In genomic region chr2:105438104-105438929, GRCh38 we compare ENCODE assay signal across 10 cellular contexts. TPM values are rescaled to one million over a fixed set of nuclear protein-coding genes. Genes with fewer than 3 reads are reported as not detected.
DNase-seq lines count a peak whose midpoint lies in the region; ATAC-seq and TF ChIP-seq lines count a peak whose summit lies in the region.
"Had no signal": no experiment of that assay in that cellular context is flagged by ENCODE, and none has a peak within 500 bp of the region (broad histone marks: within the 10 kb centered on the region; RNA-seq: fewer than 3 reads in every experiment).

No MANE protein-coding gene starts in this region.

- H3K4me3 Mint-ChIP-seq in HFFc6 (peak overlapping the region; percentile 71), endothelial cell (ENCODE audit: unreplicated experiment) (no peak overlapping the region)

- H4K20me1 ChIP-seq in SK-N-SH (ENCODE audit: insufficient read depth) = no peaks in the 10 kb centered on the region

- intact Hi-C loops in right cardiac atrium (cut with DNase I) = loop anchor here in 1 of 4 donors (10.0 kb wide), 1 partner anchor 54 kb away; no protein-coding TSS in a partner anchor

- CTCF ChIA-PET in SK-N-SH (lab: Yijun Ruan, JAX) = interaction anchor here (0.7 to 2.6 kb wide), 14 partner anchors 9 to 84 kb away, joined by 3 to 10 read pairs (median 3); partner anchors contain the start of gene FHL2

- WGBS in SK-N-SH (ENCODE audit: low lambda C conversion rate) = 37% methylated on average over 10 of the region's 10 CpGs
- 19% methylated on average over 10 of the region's 10 CpGs for WGBS in right cardiac atrium

- H3K27ac ChIP-seq in SK-N-SH (ENCODE audit: low read depth in 2 of 2, low read length in 1 of 2) (peak overlapping the region in 1 of 2 experiments; percentile 95; a peak in 2 of 4 replicates), right cardiac atrium (ENCODE audit: low read length) (peak overlapping the region; percentile 87), skeletal muscle tissue (ENCODE audit: low read depth, low read length) (peak overlapping the region; percentile 77)

- no peaks in the 10 kb centered on the region for H3K79me2 ChIP-seq in SK-N-SH (ENCODE audit: insufficient read depth)

- no peak overlapping the region for H2AFZ ChIP-seq in SK-N-SH (ENCODE audit: low read depth)

- H3K27ac Mint-ChIP-seq in HFFc6 = peak overlapping the region; percentile 40
- no peak overlapping the region for H3K27ac Mint-ChIP-seq in endothelial cell (ENCODE audit: unreplicated experiment)

- DNase-seq in HFFc6 (no peak), SK-N-SH (peak; percentile 83), right cardiac atrium (peak; percentile 64 to 88 (median 86)), NCI-H446 treated with DMSO at 0.1 percent for 48 hours (lab: John Stamatoyannopoulos, UW) (no peak), endothelial cell (ENCODE audit: low spot score) (no peak), NOMO-1 treated with dmso at 0.1 percent for 144 hours (lab: John Stamatoyannopoulos, UW; ENCODE audit: unreplicated experiment) (no peak)
- DNase-seq in activated naive CD4-positive, alpha-beta T cell treated with Interleukin-2 at 50 U/mL for 16 hours = no peak
- DNase-seq: GOT3; stimulated activated CD8-positive, alpha-beta memory T cell treated with anti-CD3 and anti-CD28 coated beads, Interleukin-4, amount 100 ng/mL, for 48 hours had no signal

- H3F3A ChIP-seq in SK-N-SH (replicated peaks; ENCODE audit: insufficient read depth) = peaks cover 7% of the 10 kb centered on the region

- H3K36me3 Mint-ChIP-seq in HFFc6 (ENCODE audit: low read depth) = no peaks in the 10 kb centered on the region
- H3K36me3 Mint-ChIP-seq in endothelial cell (ENCODE audit: low read depth, unreplicated experiment) = no peaks in the 10 kb centered on the region

- TF ChIP-seq EP300 in SK-N-SH (IDR thresholded peaks at IDR 0.05; ENCODE audit: borderline replicate concordance in 1 of 2, low read depth in 1 of 2, low read length in 1 of 2) = peak in 1 of 2 experiments; percentile 83; a peak in 1 of 4 replicates

- H3K36me3 ChIP-seq in SK-N-SH (replicated peaks in 1 of 2; ENCODE audit: control insufficient read depth in 1 of 2, insufficient read depth in 2 of 2, low read length in 1 of 2) (no peaks in the 10 kb centered on the region), skeletal muscle tissue (ENCODE audit: control insufficient read depth in 3 of 3, insufficient read depth in 3 of 3, low read length in 3 of 3) (no peaks in the 10 kb centered on the region)

- H3K4me1 ChIP-seq in SK-N-SH (ENCODE audit: control insufficient read depth in 1 of 2, insufficient read depth in 2 of 2, low read depth in 1 of 2, low read length in 1 of 2) = peaks cover 0 to 17% of the 10 kb centered on the region in 2 experiments; a peak in 2 of 4 replicates
- no peaks in the 10 kb centered on the region for H3K4me1 ChIP-seq in right cardiac atrium (ENCODE audit: control insufficient read depth, insufficient read depth, low read length)
- peaks cover 15 to 21% (median 17%) of the 10 kb centered on the region in 3 donors for H3K4me1 ChIP-seq in skeletal muscle tissue (ENCODE audit: control insufficient read depth in 3 of 3, insufficient read depth in 3 of 3, low read length in 3 of 3)

- peak overlapping the region; percentile 65 for H3K4me2 ChIP-seq in SK-N-SH

- H3K27me3 Mint-ChIP-seq in HFFc6 (ENCODE audit: insufficient read depth) (peaks cover 7% of the 10 kb centered on the region), endothelial cell (ENCODE audit: unreplicated experiment) (no peaks in the 10 kb centered on the region)

- H3K9me3 Mint-ChIP-seq in HFFc6 (no peaks in the 10 kb centered on the region), endothelial cell (ENCODE audit: unreplicated experiment) (no peaks in the 10 kb centered on the region)

- H3K9ac ChIP-seq in SK-N-SH (no peak overlapping the region), skeletal muscle tissue (ENCODE audit: low read depth in 1 of 3, low read length in 3 of 3) (peak overlapping the region; percentile 27 to 60 (median 55))

- POLR2A ChIA-PET in SK-N-SH (lab: Yijun Ruan, JAX) = interaction anchor here (0.9 to 1.8 kb wide), 6 partner anchors 10 to 80 kb away, joined by 4 to 12 read pairs (median 6); partner anchors contain the start of gene FHL2

- peak; percentile 88 to 92 for ATAC-seq in right cardiac atrium

- H3K4me3 ChIP-seq in SK-N-SH (ENCODE audit: low read depth in 2 of 2, low read length in 1 of 2) = peak overlapping the region; percentile 11 to 17; a peak in 2 of 4 replicates
- peak overlapping the region; percentile 65 for H3K4me3 ChIP-seq in right cardiac atrium (ENCODE audit: low read length)
- H3K4me3 ChIP-seq in skeletal muscle tissue (ENCODE audit: low read length in 3 of 3) = peak overlapping the region; percentile 50 to 86 (median 52)

- TF ChIP-seq RAD21 in SK-N-SH (IDR thresholded peaks at IDR 0.05; ENCODE audit: low read length) = no peak

- H3K4me1 Mint-ChIP-seq in HFFc6 (ENCODE audit: low read depth) = peaks cover 25% of the 10 kb centered on the region
- no peaks in the 10 kb centered on the region for H3K4me1 Mint-ChIP-seq in endothelial cell (ENCODE audit: unreplicated experiment)

- H3K27me3 ChIP-seq in SK-N-SH (ENCODE audit: insufficient read depth) (0 out of 2 replicates have a peak, but pooled peaks cover 4% of the 10 kb centered on the region), right cardiac atrium (ENCODE audit: control insufficient read depth, insufficient read depth) (no peaks in the 10 kb centered on the region), skeletal muscle tissue (ENCODE audit: control insufficient read depth in 3 of 3, insufficient read depth in 3 of 3, low read length in 3 of 3) (no peaks in the 10 kb centered on the region)

- H3K9me3 ChIP-seq in SK-N-SH (no peaks in the 10 kb centered on the region), right cardiac atrium (ENCODE audit: control insufficient read depth, low read length) (no peaks in the 10 kb centered on the region), skeletal muscle tissue (ENCODE audit: control insufficient read depth in 3 of 3, low read length in 3 of 3) (no peaks in the 10 kb centered on the region)

- no peaks in the 10 kb centered on the region for H3K9me2 ChIP-seq in SK-N-SH

- no peak for TF ChIP-seq CTCF in HFFc6 (IDR thresholded peaks at IDR 0.05)
- no peak for TF ChIP-seq CTCF in SK-N-SH (IDR thresholded peaks at IDR 0.05)
- TF ChIP-seq CTCF in endothelial cell (IDR thresholded peaks at IDR 0.05; ENCODE audit: unreplicated experiment) = no peak

TF ChIP-seq in SK-N-SH, 30 proteins besides CTCF, POLR2A, EP300 and RAD21 (continues in another document):
- peak; percentile 83 for TF ChIP-seq FOXJ3 (CRISPR knock-in tag; IDR thresholded peaks at IDR 0.05)
- TF ChIP-seq RXRA (IDR thresholded peaks at IDR 0.05; ENCODE audit: borderline replicate concordance, low read depth) = no peak
- TF ChIP-seq YY1 (IDR thresholded peaks at IDR 0.05; ENCODE audit: low read depth) = no peak
- TF ChIP-seq GATA2 (CRISPR knock-in tag; IDR thresholded peaks at IDR 0.05) = peak; percentile 98
- TF ChIP-seq JUND (IDR thresholded peaks at IDR 0.05) = no peak
- no peak for TF ChIP-seq IRF3 (IDR thresholded peaks at IDR 0.05; ENCODE audit: low read depth, low read length)
- TF ChIP-seq MAX (IDR thresholded peaks at IDR 0.05; ENCODE audit: low read depth) = no peak
- TF ChIP-seq FOSL2 (IDR thresholded peaks at IDR 0.05; ENCODE audit: borderline replicate concordance, low read depth) = no peak
- no peak for TF ChIP-seq NRF1 (IDR thresholded peaks at IDR 0.05; ENCODE audit: low read depth, low read length)
- TF ChIP-seq RCOR1 (IDR thresholded peaks at IDR 0.05; ENCODE audit: low read length) = peak; percentile 77; the same call in 1 of the 2 replicates
- TF ChIP-seq NFIC (IDR thresholded peaks at IDR 0.05; ENCODE audit: borderline replicate concordance) = 0 out of 2 replicates have a peak, but pooled peaks have one; percentile 15
- no peak for TF ChIP-seq TAF1 (IDR thresholded peaks at IDR 0.05; ENCODE audit: borderline replicate concordance, low read depth, low read length)
- TF ChIP-seq CHD2 (IDR thresholded peaks at IDR 0.05; ENCODE audit: low read length, partially characterized antibody) = no peak
- TF ChIP-seq TEAD4 (IDR thresholded peaks at IDR 0.05; ENCODE audit: borderline replicate concordance, insufficient read depth) = no peak
- TF ChIP-seq SIN3A (IDR thresholded peaks at IDR 0.05; ENCODE audit: borderline replicate concordance, low read depth, low read length) = no peak
- no peak for TF ChIP-seq MEF2A (IDR thresholded peaks at IDR 0.05; ENCODE audit: borderline replicate concordance, low read depth)

RNA-seq across cellular contexts. Expression of gene FHL2, which starts 39.5 kb away (rescaled TPM):
- total RNA-seq in HFFc6 (2021; fragmentation: NEBNext Ultra II Directional; extraction: Animal tissue kit (Norgen Biotek cat#: 25700)) = 100 to 1,000 TPM; 211 to 281 (median 243) TPM
- polyA plus RNA-seq in SK-N-SH (2012; rRNA removed) (31.7 and 33.1 TPM in 2 replicates), right cardiac atrium (410 TPM)
- 25.7 and 28.6 TPM in 2 replicates for polyA plus RNA-seq in SK-N-SH (2012; cell fraction: cytosol; rRNA removed)
- 23.6 and 27.0 TPM in 2 replicates for polyA plus RNA-seq in SK-N-SH (2012; cell fraction: nucleus; rRNA removed)
- total RNA-seq in right cardiac atrium (100 to 1,000 TPM; 423 to 631 (median 511) TPM), skeletal muscle tissue (66.3 TPM), endothelial cell (ENCODE audit: unreplicated experiment) (18.5 TPM)

Comparison
In these comparisons a context has a peak if more than half of its experiments do, and no peak if none do; other contexts are left out.
1. DNase-seq: peak in SK-N-SH (single experiment) and right cardiac atrium (3 of 3); none in HFFc6 (single experiment), NCI-H446 treated with DMSO at 0.1 percent for 48 hours (single experiment), endothelial cell (single experiment), NOMO-1 treated with dmso at 0.1 percent for 144 hours (single experiment) and activated naive CD4-positive, alpha-beta T cell treated with Interleukin-2 at 50 U/mL for 16 hours (single experiment).
2. H3K4me3 ChIP-seq: peak in every context shown above with its lines; median percentile 65 in right cardiac atrium; 52 in skeletal muscle tissue; 14 in SK-N-SH.